Comparison of ENCODE assay signal across 8 cellular contexts in genomic region chr9:92669890-92670708, GRCh38. TPM values are rescaled to one million over a fixed set of nuclear protein-coding genes. Genes with fewer than 3 reads are reported as not detected.
A peak's percentile ranks its signal among the peaks of the same experiment; 100 is the strongest.
DNase-seq lines count a peak whose midpoint lies in the region; ATAC-seq and TF ChIP-seq lines count a peak whose summit lies in the region.

A gene with protein sequence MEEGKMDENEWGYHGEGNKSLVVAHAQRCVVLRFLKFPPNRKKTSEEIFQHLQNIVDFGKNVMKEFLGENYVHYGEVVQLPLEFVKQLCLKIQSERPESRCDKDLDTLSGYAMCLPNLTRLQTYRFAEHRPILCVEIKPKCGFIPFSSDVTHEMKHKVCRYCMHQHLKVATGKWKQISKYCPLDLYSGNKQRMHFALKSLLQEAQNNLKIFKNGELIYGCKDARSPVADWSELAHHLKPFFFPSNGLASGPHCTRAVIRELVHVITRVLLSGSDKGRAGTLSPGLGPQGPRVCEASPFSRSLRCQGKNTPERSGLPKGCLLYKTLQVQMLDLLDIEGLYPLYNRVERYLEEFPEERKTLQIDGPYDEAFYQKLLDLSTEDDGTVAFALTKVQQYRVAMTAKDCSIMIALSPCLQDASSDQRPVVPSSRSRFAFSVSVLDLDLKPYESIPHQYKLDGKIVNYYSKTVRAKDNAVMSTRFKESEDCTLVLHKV (minus strand): TSS chr9:92670131. CDS start chr9:92669988, 143 bp downstream.

- H3K4me3 ChIP-seq in epithelial cell of esophagus (ENCODE audit: low read length) (peak within 1 kb of the TSS; percentile 85), mononuclear cell (ENCODE audit: low read length) (peak within 1 kb of the TSS; percentile 65)

- no peak for TF ChIP-seq EP300 in Ishikawa (IDR thresholded peaks at IDR 0.05; ENCODE audit: borderline replicate concordance)

- peak; percentile 97 for DNase-seq in DMS153 treated with DMSO at 0.1 percent for 48 hours (lab: John Stamatoyannopoulos, UW; ENCODE audit: unreplicated experiment)
- DNase-seq in OCI-M2 (lab: John Stamatoyannopoulos, UW; ENCODE audit: unreplicated experiment): peak; percentile 71
- peak; percentile 99 for DNase-seq in activated T-cell treated with anti-CD3 and anti-CD28 coated beads for 48 hours (ENCODE audit: low read depth)
- peak; percentile 99 for DNase-seq in epithelial cell of esophagus (ENCODE audit: low read depth)
- DNase-seq in stimulated activated CD8-positive, alpha-beta memory T cell treated with anti-CD3 and anti-CD28 coated beads, Interleukin-2, amount 100 ng/mL, for 48 hours (ENCODE audit: low read depth in 2 of 2): peak; percentile 96 to 99

- no peak for TF ChIP-seq RAD21 in Ishikawa (IDR thresholded peaks at IDR 0.05; ENCODE audit: low read depth)

- no peaks in the 10 kb centered on the region for H3K27me3 ChIP-seq in mononuclear cell (ENCODE audit: insufficient read depth, low read length)

- peaks cover 22% of the 10 kb centered on the region for H3K4me1 ChIP-seq in mononuclear cell (ENCODE audit: insufficient read depth, low read length)

- ATAC-seq in GM21619 (IDR thresholded peaks at IDR 0.05; ENCODE audit: unreplicated experiment): peak; percentile 94

- TF ChIP-seq CTCF in epithelial cell of esophagus (IDR thresholded peaks at IDR 0.05; ENCODE audit: insufficient read depth, low read depth, low read length, missing control alignments): no peak

- H3K9me3 ChIP-seq in mononuclear cell (ENCODE audit: low read depth, low read length): no peaks in the 10 kb centered on the region

TF ChIP-seq in Ishikawa, 13 proteins besides CTCF, POLR2A, EP300 and RAD21:
- TF ChIP-seq TAF1 (IDR thresholded peaks at IDR 0.05; ENCODE audit: low read depth): peak; percentile 94
- TF ChIP-seq YY1 (IDR thresholded peaks at IDR 0.05; ENCODE audit: low read depth): peak; percentile 100
- TF ChIP-seq MAX (IDR thresholded peaks at IDR 0.05): no peak; the same call in none of the 2 replicates
- 0 out of 2 replicates have a peak, but pooled peaks have one; percentile 44 for TF ChIP-seq ZBTB7A (IDR thresholded peaks at IDR 0.05; ENCODE audit: low read depth)
- TF ChIP-seq NFIC (IDR thresholded peaks at IDR 0.05): no peak
- TF ChIP-seq, protein P1, sequence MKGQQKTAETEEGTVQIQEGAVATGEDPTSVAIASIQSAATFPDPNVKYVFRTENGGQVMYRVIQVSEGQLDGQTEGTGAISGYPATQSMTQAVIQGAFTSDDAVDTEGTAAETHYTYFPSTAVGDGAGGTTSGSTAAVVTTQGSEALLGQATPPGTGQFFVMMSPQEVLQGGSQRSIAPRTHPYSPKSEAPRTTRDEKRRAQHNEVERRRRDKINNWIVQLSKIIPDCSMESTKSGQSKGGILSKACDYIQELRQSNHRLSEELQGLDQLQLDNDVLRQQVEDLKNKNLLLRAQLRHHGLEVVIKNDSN (IDR thresholded peaks at IDR 0.05): peak; percentile 58
- peak; percentile 94 for TF ChIP-seq EGR1 (IDR thresholded peaks at IDR 0.05)
- no peak for TF ChIP-seq CEBPB (IDR thresholded peaks at IDR 0.05)
- no peak for TF ChIP-seq FOXM1 (IDR thresholded peaks at IDR 0.05; ENCODE audit: borderline replicate concordance, low read depth)
- peak; percentile 46; the same call in 1 of the 2 replicates for TF ChIP-seq TCF12 (IDR thresholded peaks at IDR 0.05; ENCODE audit: low read depth)
- TF ChIP-seq CREB1 (IDR thresholded peaks at IDR 0.05; ENCODE audit: low read depth): peak; percentile 84

RNA-seq across cellular contexts. Expression of the gene that starts here (rescaled TPM):
- total RNA-seq in mononuclear cell: 4.7 TPM

Comparison
In these comparisons a context has a peak if more than half of its experiments do, and no peak if none do; other contexts are left out.
1. Peak in every context shown above with its lines: DNase-seq, ATAC-seq and H3K4me3 ChIP-seq.